8 cellular contexts compared by ENCODE assay signal in the genomic region with DNA sequence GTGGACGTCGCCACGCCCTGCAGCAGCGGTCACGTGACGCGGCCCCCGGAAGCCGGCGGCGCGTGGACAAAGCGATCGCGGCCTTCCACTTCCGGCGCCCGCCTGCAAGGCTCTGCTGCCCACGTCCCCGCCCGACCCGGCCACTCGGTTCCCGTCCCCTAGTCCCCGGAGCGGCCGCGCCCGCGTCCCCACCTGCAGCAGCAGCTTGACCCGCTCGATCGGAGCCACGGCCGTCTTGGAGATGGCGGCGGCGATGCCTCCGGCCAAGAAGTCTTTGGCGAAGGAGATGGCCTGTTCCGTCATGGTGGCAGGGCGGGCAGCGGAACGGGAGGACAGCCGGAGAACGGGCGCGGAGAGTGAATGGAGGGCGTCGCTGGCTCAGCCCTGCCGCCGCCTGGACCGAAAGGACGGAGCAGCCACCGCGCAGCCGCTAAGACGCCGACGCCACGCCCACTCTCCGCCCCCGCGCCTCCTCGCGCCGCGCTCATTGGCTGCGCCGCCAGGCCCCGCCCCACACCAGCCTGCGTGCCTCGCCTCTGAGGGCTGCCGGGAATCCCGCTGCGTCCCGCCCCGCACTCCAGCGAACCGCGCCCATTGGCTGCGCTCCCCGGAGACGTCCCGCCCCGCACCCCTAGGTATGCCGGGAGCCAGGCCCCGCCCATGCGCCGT. TPM values are rescaled to one million over a fixed set of nuclear protein-coding genes. Genes with fewer than 3 reads are reported as not detected.
DNase-seq lines count a peak whose midpoint lies in the region; ATAC-seq, FAIRE-seq and TF ChIP-seq lines count a peak whose summit lies in the region.

A gene (minus strand): TSS at position 407 of the 669 bp plus-strand sequence. CDS start 104 bp downstream, at position 303.

- TF ChIP-seq RAD21 in K562 (CRISPR knock-in tag; conservative IDR thresholded peaks at IDR 0.05 in 1 of 2, IDR thresholded peaks at IDR 0.05 in 1 of 2), result no peak; a peak in 1 of 4 replicates

- H3K4me2 ChIP-seq in K562 (ENCODE audit: insufficient read depth, low read length) (peak within 1 kb of the TSS; percentile 97), smooth muscle cell (peak within 1 kb of the TSS; percentile 98)

- peaks cover 63% of the 10 kb centered on the region for H3K79me2 ChIP-seq in K562 (ENCODE audit: control insufficient read depth, insufficient read depth, low read length)
- peaks cover 54% of the 10 kb centered on the region for H3K79me2 ChIP-seq in smooth muscle cell (ENCODE audit: low read depth)

- H3K4me1 ChIP-seq in K562 (replicated peaks in 1 of 2; ENCODE audit: control insufficient read depth in 2 of 2, insufficient read depth in 2 of 2, low read length in 2 of 2) (peaks cover 0 to 54% of the 10 kb centered on the region in 2 experiments; a peak in 4 of 5 replicates), smooth muscle cell (ENCODE audit: low read depth) (peaks cover 15% of the 10 kb centered on the region)

- H4K20me1 ChIP-seq in K562 (replicated peaks; ENCODE audit: control insufficient read depth, insufficient read depth, low read length), result peaks cover 40% of the 10 kb centered on the region
- H4K20me1 ChIP-seq in smooth muscle cell (ENCODE audit: low read depth), result peaks cover 56% of the 10 kb centered on the region

- H3K9ac ChIP-seq in SK-N-MC (ENCODE audit: insufficient read length), result peak within 1 kb of the TSS; percentile 100
- peak within 1 kb of the TSS; percentile 98 to 100 for H3K9ac ChIP-seq in K562 (ENCODE audit: insufficient read depth in 1 of 2, low read depth in 2 of 2, low read length in 2 of 2)
- peak within 1 kb of the TSS; percentile 99 for H3K9ac ChIP-seq in smooth muscle cell (ENCODE audit: low read depth)

- BruUV-seq in K562 (replicated peaks; lab: Mats Ljungman, UMichigan), result TSS peak; percentile 52

- H3K9me1 ChIP-seq in K562 (ENCODE audit: control insufficient read depth, insufficient read depth, low read length), result peaks cover 8% of the 10 kb centered on the region

- peaks cover 16% of the 10 kb centered on the region for H3F3A ChIP-seq in smooth muscle cell (ENCODE audit: low read depth)

- H3K4me3 ChIP-seq in SK-N-MC, result peak within 1 kb of the TSS; percentile 79
- peak within 1 kb of the TSS; percentile 86 for H3K4me3 ChIP-seq in K562
- peak within 1 kb of the TSS; percentile 100 for H3K4me3 ChIP-seq in iPS-18c (ENCODE audit: insufficient read depth, low read depth, low read length)
- H3K4me3 ChIP-seq in smooth muscle cell, result peak within 1 kb of the TSS; percentile 100

- H3K9me3 ChIP-seq in SK-N-MC (ENCODE audit: low read depth, low read length) (no peaks in the 10 kb centered on the region), K562 (replicated peaks; ENCODE audit: control insufficient read depth, insufficient read depth, low read depth, low read length) (no peaks in the 10 kb centered on the region), iPS-18c (ENCODE audit: control insufficient read depth, insufficient read depth, low read length) (no peaks in the 10 kb centered on the region), smooth muscle cell (replicated peaks; ENCODE audit: low read depth) (no peaks in the 10 kb centered on the region)

- FAIRE-seq in GM18507 (lab: Jason Lieb, UNC) (peak; percentile 98), K562 (lab: Jason Lieb, UNC) (peak; percentile 78)

- H3K27me3 ChIP-seq in K562 (ENCODE audit: control insufficient read depth in 2 of 2, insufficient read depth in 2 of 2, low read length in 2 of 2) (no peaks in the 10 kb centered on the region), smooth muscle cell (ENCODE audit: low read depth) (no peaks in the 10 kb centered on the region)

- peaks cover 46% of the 10 kb centered on the region for H3K36me3 ChIP-seq in SK-N-MC (ENCODE audit: insufficient read depth, low read length)
- H3K36me3 ChIP-seq in K562 (ENCODE audit: control insufficient read depth, insufficient read depth, low read length), result peaks cover 46% of the 10 kb centered on the region; the same call in 2 of the 3 replicates
- H3K36me3 ChIP-seq in smooth muscle cell (ENCODE audit: low read depth), result peaks cover 11% of the 10 kb centered on the region

- TF ChIP-seq CTCF in K562 (IDR thresholded peaks at IDR 0.05 in 2 of 3, conservative IDR thresholded peaks at IDR 0.05 in 1 of 3; ENCODE audit: insufficient read depth in 2 of 3, low read depth in 1 of 3, low read length in 3 of 3) (no peak), smooth muscle cell (IDR thresholded peaks at IDR 0.05; ENCODE audit: borderline replicate concordance, insufficient read depth, poor library complexity, severe bottlenecking) (no peak)

- in situ Hi-C loops in K562 (cut with MboI), result no loop called here

- H3K27ac ChIP-seq in SK-N-MC (peak within 1 kb of the TSS; percentile 99), K562 (ENCODE audit: extremely low read depth, low read depth, low read length) (peak within 1 kb of the TSS; percentile 99), smooth muscle cell (ENCODE audit: low read depth) (peak within 1 kb of the TSS; percentile 100)

- POLR2A ChIA-PET in K562 (lab: Yijun Ruan, JAX), result no interaction called here

- peak within 1 kb of the TSS; percentile 78 for H2AFZ ChIP-seq in K562 (ENCODE audit: low read depth, low read length)
- H2AFZ ChIP-seq in smooth muscle cell (ENCODE audit: low read depth), result peak within 1 kb of the TSS; percentile 66

- DNase-seq in GM18507 (ENCODE audit: extremely low spot score, insufficient read length, low read depth), result peak; percentile 98
- DNase-seq in SK-N-MC (ENCODE audit: low read depth, low spot score), result peak; percentile 70
- peak; percentile 86 to 95 (median 92) for DNase-seq in K562 (ENCODE audit: extremely low read depth in 1 of 4, low spot score in 3 of 4)
- no peak for DNase-seq in smooth muscle cell (lab: John Stamatoyannopoulos, UW; ENCODE audit: unreplicated experiment)
- no peak for DNase-seq in NOMO-1 treated with dmso at 0.1 percent for 144 hours (lab: John Stamatoyannopoulos, UW; ENCODE audit: unreplicated experiment)
- no peak for DNase-seq in OCI-M1 (lab: John Stamatoyannopoulos, UW)

- ATAC-seq in HG02970 (IDR thresholded peaks at IDR 0.05; ENCODE audit: low FRiP score, unreplicated experiment) (peak; percentile 96), K562 (peak; percentile 98)

- TF ChIP-seq EP300 in K562 (IDR thresholded peaks at IDR 0.05; ENCODE audit: low read length), result no peak

- intact Hi-C loops in K562 (cut with micrococcal nuclease), result no loop called here

- WGBS in K562 (ENCODE audit: insufficient coverage, low coverage, missing lambda C conversion rate), result under 1% methylated on average over 22 of the region's 90 CpGs
- WGBS in smooth muscle cell (ENCODE audit: low lambda C conversion rate), result under 1% methylated on average over 41 of the region's 90 CpGs

- CTCF ChIA-PET in K562 (lab: Yijun Ruan, JAX; ENCODE audit: low intra/inter-chr PET ratio), result no interaction called here

- TF ChIP-seq POLR2A in K562 (conservative IDR thresholded peaks at IDR 0.05), result peak; percentile 97

TF ChIP-seq in K562, 482 proteins besides CTCF, POLR2A, EP300 and RAD21 (continues in another document):
- peak; percentile 88; the same call in 1 of the 2 replicates for TF ChIP-seq RBM14 (IDR thresholded peaks at IDR 0.05; ENCODE audit: borderline replicate concordance, insufficient read depth, low read depth, low read length)
- TF ChIP-seq, protein P1, sequence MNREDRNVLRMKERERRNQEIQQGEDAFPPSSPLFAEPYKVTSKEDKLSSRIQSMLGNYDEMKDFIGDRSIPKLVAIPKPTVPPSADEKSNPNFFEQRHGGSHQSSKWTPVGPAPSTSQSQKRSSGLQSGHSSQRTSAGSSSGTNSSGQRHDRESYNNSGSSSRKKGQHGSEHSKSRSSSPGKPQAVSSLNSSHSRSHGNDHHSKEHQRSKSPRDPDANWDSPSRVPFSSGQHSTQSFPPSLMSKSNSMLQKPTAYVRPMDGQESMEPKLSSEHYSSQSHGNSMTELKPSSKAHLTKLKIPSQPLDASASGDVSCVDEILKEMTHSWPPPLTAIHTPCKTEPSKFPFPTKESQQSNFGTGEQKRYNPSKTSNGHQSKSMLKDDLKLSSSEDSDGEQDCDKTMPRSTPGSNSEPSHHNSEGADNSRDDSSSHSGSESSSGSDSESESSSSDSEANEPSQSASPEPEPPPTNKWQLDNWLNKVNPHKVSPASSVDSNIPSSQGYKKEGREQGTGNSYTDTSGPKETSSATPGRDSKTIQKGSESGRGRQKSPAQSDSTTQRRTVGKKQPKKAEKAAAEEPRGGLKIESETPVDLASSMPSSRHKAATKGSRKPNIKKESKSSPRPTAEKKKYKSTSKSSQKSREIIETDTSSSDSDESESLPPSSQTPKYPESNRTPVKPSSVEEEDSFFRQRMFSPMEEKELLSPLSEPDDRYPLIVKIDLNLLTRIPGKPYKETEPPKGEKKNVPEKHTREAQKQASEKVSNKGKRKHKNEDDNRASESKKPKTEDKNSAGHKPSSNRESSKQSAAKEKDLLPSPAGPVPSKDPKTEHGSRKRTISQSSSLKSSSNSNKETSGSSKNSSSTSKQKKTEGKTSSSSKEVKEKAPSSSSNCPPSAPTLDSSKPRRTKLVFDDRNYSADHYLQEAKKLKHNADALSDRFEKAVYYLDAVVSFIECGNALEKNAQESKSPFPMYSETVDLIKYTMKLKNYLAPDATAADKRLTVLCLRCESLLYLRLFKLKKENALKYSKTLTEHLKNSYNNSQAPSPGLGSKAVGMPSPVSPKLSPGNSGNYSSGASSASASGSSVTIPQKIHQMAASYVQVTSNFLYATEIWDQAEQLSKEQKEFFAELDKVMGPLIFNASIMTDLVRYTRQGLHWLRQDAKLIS (CRISPR knock-in tag; IDR thresholded peaks at IDR 0.05), result peak; percentile 84; the same call in 1 of the 2 replicates

RNA-seq across cellular contexts. Expression of the gene that starts here (rescaled TPM):
- 32.2 and 125 TPM in 2 replicates for total RNA-seq in K562 (2011; cell fraction: chromatin; rRNA removed; ENCODE audit: low replicate concordance)
- total RNA-seq in K562 (2011; cell fraction: nucleolus; rRNA removed), result 167 and 186 TPM in 2 replicates
- 94.8 and 148 TPM in 2 replicates for total RNA-seq in K562 (2011; cell fraction: nucleoplasm; rRNA removed)
- total RNA-seq in K562 (2014; rRNA removed) (150 and 196 TPM in 2 replicates), K562 (2014; rRNA removed; fragmentation: Illumina TruSeq; extraction: Trizol) (43.0 and 58.7 TPM in 2 replicates), K562 (2015; rRNA removed; fragmentation: Illumina TruSeq; extraction: Trizol) (177 and 181 TPM in 2 replicates), K562 (2021) (318 and 330 TPM in 2 replicates), smooth muscle cell (160 and 164 TPM in 2 replicates)
- polyA plus RNA-seq in K562 (2011; rRNA removed) (129 and 261 TPM in 2 replicates), K562 (2014; fragmentation: Illumina TruSeq; extraction: Trizol) (118 and 276 TPM in 2 replicates), K562 (2014; fragmentation: Nextera tagmentation; extraction: Ambion mirVana) (10 to 100 TPM; 24.6 to 39.3 TPM), K562 (2014; rRNA removed) (260 and 272 TPM in 2 replicates), smooth muscle cell (261 and 288 TPM in 2 replicates)
- 445 and 542 TPM in 2 replicates for polyA plus RNA-seq in K562 (2011; cell fraction: cytosol; rRNA removed)
- polyA plus RNA-seq in K562 (2011; cell fraction: nucleus; rRNA removed), result 114 and 138 TPM in 2 replicates
- polyA plus RNA-seq in K562 (2012), result 340 and 778 TPM in 2 replicates
- 84.2 and 86.4 TPM in 2 replicates for polyA minus RNA-seq in K562 (2011; rRNA and poly(A)+ RNA removed)
- polyA minus RNA-seq in K562 (2011; cell fraction: cytosol; rRNA and poly(A)+ RNA removed), result 213 and 368 TPM in 2 replicates
- 69.5 and 102 TPM in 2 replicates for polyA minus RNA-seq in K562 (2011; cell fraction: nucleus; rRNA and poly(A)+ RNA removed)

Comparison
In these comparisons a context has a peak if more than half of its experiments do, and no peak if none do; other contexts are left out.
1. DNase-seq: peak in GM18507 (single experiment), SK-N-MC (single experiment) and K562 (4 of 4); none in smooth muscle cell (single experiment), NOMO-1 treated with dmso at 0.1 percent for 144 hours (single experiment) and OCI-M1 (single experiment).
2. Peak in every context shown above with its lines, with median percentiles within 50 percentile points of each other: H3K27ac ChIP-seq, H3K4me3 ChIP-seq and H3K9ac ChIP-seq.